ENCODE assay signal across 14 cellular contexts in the genomic region with DNA sequence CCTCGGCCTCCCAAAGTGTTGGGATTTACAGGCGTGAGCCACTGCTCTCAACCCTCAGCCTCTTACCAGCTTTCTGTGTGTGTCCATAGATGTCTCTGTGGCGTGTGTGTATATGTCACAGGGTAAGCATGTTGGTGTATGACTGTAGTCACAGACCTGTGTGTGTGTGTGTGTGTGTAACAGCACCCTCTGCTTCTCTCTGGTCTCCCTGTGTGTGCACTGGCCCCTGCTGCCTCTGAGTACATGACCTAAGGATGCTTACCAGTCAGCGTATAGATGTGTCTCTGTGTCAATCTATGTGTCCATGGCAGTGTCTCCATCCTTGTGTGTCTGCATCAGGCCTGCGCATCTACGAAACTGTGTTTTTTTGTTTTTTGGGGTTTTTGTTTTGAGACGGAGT. TPM values are rescaled to one million over a fixed set of nuclear protein-coding genes. Genes with fewer than 3 reads are reported as not detected.
A peak's percentile ranks its signal among the peaks of the same experiment; 100 is the strongest.
DNase-seq lines count a peak whose midpoint lies in the region; ATAC-seq and TF ChIP-seq lines count a peak whose summit lies in the region.
"Had no signal": no experiment of that assay in that cellular context is flagged by ENCODE, and none has a peak within 500 bp of the region (broad histone marks: within the 10 kb centered on the region; RNA-seq: fewer than 3 reads in every experiment).

No MANE protein-coding gene starts in this region.

- H3K27ac Mint-ChIP-seq in osteocyte (ENCODE audit: unreplicated experiment), result peak overlapping the region; percentile 92
- no peak overlapping the region for H3K27ac Mint-ChIP-seq in CD8-positive, alpha-beta T cell

- intact Hi-C loops in CD8-positive, alpha-beta T cell (cut with DNase I, micrococcal nuclease), result no loop called here

- H3K9me3 ChIP-seq in AG04450 (ENCODE audit: control insufficient read depth, insufficient read depth, low read length) (no peaks in the 10 kb centered on the region; the same call in 1 of the 2 replicates), MM.1S (replicated peaks; ENCODE audit: insufficient read depth, low read length) (no peaks in the 10 kb centered on the region)
- no peaks in the 10 kb centered on the region for H3K9me3 ChIP-seq in CD8-positive, alpha-beta T cell (ENCODE audit: low read length)

- peak overlapping the region; percentile 52 for H3K4me3 ChIP-seq in AG04450 (ENCODE audit: low read depth, low read length)
- H3K4me3 ChIP-seq in MM.1S (ENCODE audit: low read length), result no peak overlapping the region
- H3K4me3 ChIP-seq in CD8-positive, alpha-beta T cell (ENCODE audit: low read depth, low read length), result no peak overlapping the region
- H3K4me3 ChIP-seq: lung had no signal

- H3K27ac ChIP-seq in AG04450 (ENCODE audit: low read depth, low read length) (peak overlapping the region; percentile 97), epithelial cell of prostate (peak overlapping the region; percentile 88), MM.1S (ENCODE audit: low read length) (no peak overlapping the region)
- H3K27ac ChIP-seq in CD8-positive, alpha-beta T cell (ENCODE audit: low read depth, low read length), result no peak overlapping the region

- TF ChIP-seq CTCF in AG04450 (IDR thresholded peaks at IDR 0.05; ENCODE audit: low read depth, low read length) (no peak), osteocyte (IDR thresholded peaks at IDR 0.05) (no peak), MM.1S (IDR thresholded peaks at IDR 0.05; ENCODE audit: low read length) (no peak)
- TF ChIP-seq CTCF in CD8-positive, alpha-beta T cell (IDR thresholded peaks at IDR 0.05), result no peak

- no peaks in the 10 kb centered on the region for H3K27me3 ChIP-seq in AG04450 (ENCODE audit: control insufficient read depth, insufficient read depth, low read length)
- peaks cover 89% of the 10 kb centered on the region for H3K27me3 ChIP-seq in MM.1S (replicated peaks; ENCODE audit: insufficient read depth, low read length)
- no peaks in the 10 kb centered on the region for H3K27me3 ChIP-seq in CD8-positive, alpha-beta T cell (ENCODE audit: insufficient read depth, low read length)

- no peak overlapping the region for H3K9ac ChIP-seq in MM.1S (ENCODE audit: low read length)

- no peaks in the 10 kb centered on the region for H3F3A ChIP-seq in MM.1S (ENCODE audit: insufficient read depth, low read length)

- DNase-seq in AG04450 (ENCODE audit: low read depth, low spot score), result no peak
- peak; percentile 72 for DNase-seq in RKO (ENCODE audit: low spot score)
- no peak for DNase-seq in epithelial cell of prostate (ENCODE audit: low read depth, low spot score)
- DNase-seq in osteocyte (ENCODE audit: extremely low spot score, unreplicated experiment), result no peak
- no peak for DNase-seq in 8988T
- no peak for DNase-seq in ecto neural progenitor cell (ENCODE audit: low spot score)
- no peak for DNase-seq in MM.1S
- no peak for DNase-seq in CD8-positive, alpha-beta T cell
- DNase-seq: activated T-cell treated with anti-CD3 and anti-CD28 coated beads, Interleukin-2, amount 50 U/mL, for 72 hours; DND-41; NCI-H2029 treated with DMSO at 0.1 percent for 48 hours; NK-92 treated with Interleukin-12 subunit alpha and Interleukin-12 subunit beta, amount 100 ng/mL, for 24 hours; stimulated activated CD4-positive, alpha-beta T cell treated with anti-CD3 and anti-CD28 coated beads, Interleukin-1b, Interleukin-23, amount 100 ng/mL, for 48 hours had no signal

- no peaks in the 10 kb centered on the region for H3K79me2 ChIP-seq in MM.1S (ENCODE audit: low read length)

- no peak overlapping the region for H3K4me3 Mint-ChIP-seq in osteocyte (ENCODE audit: unreplicated experiment)
- H3K4me3 Mint-ChIP-seq in CD8-positive, alpha-beta T cell, result no peak overlapping the region

- H3K36me3 Mint-ChIP-seq in osteocyte (ENCODE audit: unreplicated experiment), result peaks cover 18% of the 10 kb centered on the region
- H3K36me3 Mint-ChIP-seq in CD8-positive, alpha-beta T cell, result no peaks in the 10 kb centered on the region

- H3K4me2 ChIP-seq in MM.1S (ENCODE audit: low read depth, low read length), result no peak overlapping the region

- H3K9me2 ChIP-seq in MM.1S (replicated peaks; ENCODE audit: insufficient read depth, low read length), result no peaks in the 10 kb centered on the region

- no peaks in the 10 kb centered on the region for H3K9me3 Mint-ChIP-seq in osteocyte (ENCODE audit: unreplicated experiment)
- H3K9me3 Mint-ChIP-seq in CD8-positive, alpha-beta T cell, result no peaks in the 10 kb centered on the region
- H3K9me3 Mint-ChIP-seq: activated T-cell treated with anti-CD3 and anti-CD28 coated beads, Interleukin-2, amount 50 U/mL, for 72 hours had no signal

- no peaks in the 10 kb centered on the region for H3K36me3 ChIP-seq in MM.1S (replicated peaks; ENCODE audit: insufficient read depth, low read length)
- H3K36me3 ChIP-seq in CD8-positive, alpha-beta T cell (ENCODE audit: insufficient read depth, low read length), result no peaks in the 10 kb centered on the region

- H4K20me1 ChIP-seq in MM.1S (ENCODE audit: insufficient read depth, low read length), result no peaks in the 10 kb centered on the region

- H3K27me3 Mint-ChIP-seq in osteocyte (ENCODE audit: unreplicated experiment), result no peaks in the 10 kb centered on the region
- peaks cover 33% of the 10 kb centered on the region for H3K27me3 Mint-ChIP-seq in CD8-positive, alpha-beta T cell (ENCODE audit: low read depth)

- POLR2A ChIA-PET in AG04450 (lab: Yijun Ruan, JAX), result interaction anchor here (1.4 to 2.1 kb wide), 2 partner anchors 20 to 24 kb away, joined by 9 to 10 read pairs; no protein-coding TSS in a partner anchor
- POLR2A ChIA-PET in CD8-positive, alpha-beta T cell (lab: Charles Lee), result no interaction called here

- H3K4me1 Mint-ChIP-seq in osteocyte (ENCODE audit: unreplicated experiment), result peaks cover 76% of the 10 kb centered on the region
- H3K4me1 Mint-ChIP-seq in CD8-positive, alpha-beta T cell (ENCODE audit: low read depth), result peaks cover 17% of the 10 kb centered on the region

- no peak overlapping the region for H2AFZ ChIP-seq in MM.1S (ENCODE audit: low read length)

- ATAC-seq in CD8-positive, alpha-beta T cell, result no peak

- 0 out of 2 replicates have a peak, but pooled peaks cover 6% of the 10 kb centered on the region for H3K4me1 ChIP-seq in MM.1S (ENCODE audit: low read length)
- peaks cover 9% of the 10 kb centered on the region for H3K4me1 ChIP-seq in CD8-positive, alpha-beta T cell (ENCODE audit: insufficient read depth, low read length)

- CTCF ChIA-PET in AG04450 (lab: Charles Lee), result interaction anchor here (1.4 kb wide), 2 partner anchors 38 to 84 kb away, joined by 4 to 5 read pairs; no protein-coding TSS in a partner anchor
- CTCF ChIA-PET in CD8-positive, alpha-beta T cell (lab: Charles Lee), result interaction anchor here (2.3 kb wide), 1 partner anchor 38 kb away, joined by 5 read pairs; no protein-coding TSS in a partner anchor

RNA-seq across cellular contexts. Expression of gene AXL, which starts 5.6 kb away (rescaled TPM):
- polyA plus RNA-seq in AG04450 (2011; rRNA removed), result 210 and 212 TPM in 2 replicates
- 770 and 1,073 TPM in 2 replicates for polyA minus RNA-seq in AG04450 (2011; rRNA and poly(A)+ RNA removed)
- total RNA-seq in osteocyte, result 250 and 265 TPM in 2 replicates
- total RNA-seq in CD8-positive, alpha-beta T cell, result under 1 TPM in 1 of 2 experiments, not detected in 1; 0.22 TPM

RNA-seq across cellular contexts. Expression of gene CYP2S1, which starts 31.6 kb away (rescaled TPM):
- 0.73 and 2.5 TPM in 2 replicates for polyA plus RNA-seq in AG04450 (2011; rRNA removed)
- polyA minus RNA-seq in AG04450 (2011; rRNA and poly(A)+ RNA removed), result 1.3 TPM in 2 replicates
- total RNA-seq in osteocyte, result not detected in 2 replicates
- under 1 TPM; 0.39 to 0.41 TPM for total RNA-seq in CD8-positive, alpha-beta T cell

RNA-seq across cellular contexts. Expression of gene HNRNPUL1, which starts 39.5 kb away (rescaled TPM):
- polyA plus RNA-seq in AG04450 (2011; rRNA removed), result 42.3 and 56.3 TPM in 2 replicates
- polyA minus RNA-seq in AG04450 (2011; rRNA and poly(A)+ RNA removed), result 46.2 and 51.8 TPM in 2 replicates
- 226 and 237 TPM in 2 replicates for total RNA-seq in osteocyte
- 100 to 1,000 TPM; 416 to 448 TPM for total RNA-seq in CD8-positive, alpha-beta T cell

Comparison
In these comparisons a context has a peak if more than half of its experiments do, and no peak if none do; other contexts are left out.
1. H3K27ac ChIP-seq: peak in AG04450 (single experiment) and epithelial cell of prostate (single experiment); none in MM.1S (single experiment) and CD8-positive, alpha-beta T cell (single experiment).
2. RNA of gene AXL, which starts 5.6 kb away (total RNA-seq): 250 to 265 TPM in osteocyte; 0.22 TPM in CD8-positive, alpha-beta T cell; every median in the first group is over 100 times any median in the second.